Comparison of ENCODE assay signal across 1 cellular context in genomic region chrX:154371771-154372300, GRCh38.
TF ChIP-seq lines count a peak whose summit lies in the region.

No MANE protein-coding gene starts in this region.

TF ChIP-seq in K562, 482 proteins besides CTCF, POLR2A, EP300 and RAD21:
- TF ChIP-seq ZNF639 (CRISPR knock-in tag; conservative IDR thresholded peaks at IDR 0.05 in 1 of 2, IDR thresholded peaks at IDR 0.05 in 1 of 2) (0 out of 4 replicates have a peak, but pooled peaks of 1 of the 2 experiments have one; percentile 15), MIER1 (IDR thresholded peaks at IDR 0.05; ENCODE audit: low read depth) (no peak), U2AF1 (optimal IDR thresholded peaks at IDR 0.05; ENCODE audit: low read depth, low read length) (no peak), UBTF (IDR thresholded peaks at IDR 0.05; ENCODE audit: borderline replicate concordance in 1 of 2, low read depth in 2 of 2, low read length in 2 of 2) (0 out of 4 replicates have a peak, but pooled peaks of 1 of the 2 experiments have one; percentile 30), HNRNPL (IDR thresholded peaks at IDR 0.05; ENCODE audit: low read depth, low read length) (peak; percentile 88), MLX (CRISPR knock-in tag; conservative IDR thresholded peaks at IDR 0.05) (no peak), HDAC8 (tag; IDR thresholded peaks at IDR 0.05) (no peak)
